Comparison of ENCODE assay signal across 12 cellular contexts in genomic region chr14:38880643-38881567, GRCh38.
"Had no signal": no experiment of that assay in that cellular context is flagged by ENCODE, and none has a peak within 500 bp of the region (broad histone marks: within the 10 kb centered on the region; RNA-seq: fewer than 3 reads in every experiment).

No MANE protein-coding gene starts in this region.

- H3K4me1 Mint-ChIP-seq: activated naive CD8-positive, alpha-beta T cell treated with anti-CD3 and anti-CD28 coated beads, Interleukin-2, amount 10 ng/mL, durations not matched to agents 7 days and 5 days; nephron progenitor cell had no signal

- H3K36me3 Mint-ChIP-seq: activated naive CD8-positive, alpha-beta T cell treated with anti-CD3 and anti-CD28 coated beads, Interleukin-2, amount 10 ng/mL, durations not matched to agents 7 days and 5 days had no signal

- H3K4me3 ChIP-seq: breast epithelium, right atrium auricular region, skin epidermis, upper lobe of left lung had no signal

- DNase-seq: activated CD4-positive, alpha-beta T cell treated with anti-CD3 and anti-CD28 coated beads, Interleukin-2, amount 50 U/mL, for 1 hour; activated naive CD4-positive, alpha-beta T cell; activated naive CD8-positive, alpha-beta T cell treated with anti-CD3 and anti-CD28 coated beads, Interleukin-2, amount 10 ng/mL, durations not matched to agents 7 days and 5 days; hippocampal formation; nephron progenitor cell; occipital lobe; stimulated activated naive CD8-positive, alpha-beta T cell treated with anti-CD3 and anti-CD28 coated beads, Interleukin-15, Interleukin-2, amounts not matched to agents 100 U/mL and 50 U/mL, for 24 hours; SW 1271; upper lobe of left lung had no signal

- H3K9me3 Mint-ChIP-seq: activated naive CD8-positive, alpha-beta T cell treated with anti-CD3 and anti-CD28 coated beads, Interleukin-2, amount 10 ng/mL, durations not matched to agents 7 days and 5 days; nephron progenitor cell had no signal

- H3K27ac Mint-ChIP-seq: activated naive CD8-positive, alpha-beta T cell treated with anti-CD3 and anti-CD28 coated beads, Interleukin-2, amount 10 ng/mL, durations not matched to agents 7 days and 5 days; nephron progenitor cell had no signal

- H3K4me3 Mint-ChIP-seq: activated naive CD8-positive, alpha-beta T cell treated with anti-CD3 and anti-CD28 coated beads, Interleukin-2, amount 10 ng/mL, durations not matched to agents 7 days and 5 days; nephron progenitor cell had no signal
